14 cellular contexts compared by ENCODE assay signal in genomic region chr3:12897537-12898289, GRCh38. TPM values are rescaled to one million over a fixed set of nuclear protein-coding genes. Genes with fewer than 3 reads are reported as not detected.
DNase-seq lines count a peak whose midpoint lies in the region; TF ChIP-seq lines count a peak whose summit lies in the region.
"Had no signal": no experiment of that assay in that cellular context is flagged by ENCODE, and none has a peak within 500 bp of the region (broad histone marks: within the 10 kb centered on the region; RNA-seq: fewer than 3 reads in every experiment).

No MANE protein-coding gene starts in this region.

- peaks cover 4% of the 10 kb centered on the region for H3K36me3 ChIP-seq in breast epithelium
- H3K36me3 ChIP-seq in esophagus squamous epithelium, result peaks cover 6 to 44% (median 8%) of the 10 kb centered on the region in 3 donors

- POLR2A ChIA-PET in MCF 10A (lab: Yijun Ruan, JAX), result interaction anchor here (0.7 to 1.0 kb wide), 2 partner anchors 30 to 825 kb away, joined by 3 read pairs; no protein-coding TSS in a partner anchor

- no peaks in the 10 kb centered on the region for H3K27me3 Mint-ChIP-seq in MCF 10A (ENCODE audit: insufficient read depth, unreplicated experiment)
- H3K27me3 Mint-ChIP-seq: B cell; stimulated activated naive CD8-positive, alpha-beta T cell treated with anti-CD3 and anti-CD28 coated beads, Interleukin-15, amount 100 ng/mL, for 72 hours had no signal

- no peak overlapping the region for H3K4me3 ChIP-seq in breast epithelium
- H3K4me3 ChIP-seq in esophagus squamous epithelium, result no peak overlapping the region
- H3K4me3 ChIP-seq: gastrocnemius medialis had no signal

- intact Hi-C loops in MCF 10A (cut with micrococcal nuclease), result no loop called here
- intact Hi-C loops in breast epithelium (cut with DNase I; ENCODE audit: low total_unique reads), result loop anchor here (5.0 kb wide), 1 partner anchor 1230 kb away; the partner anchor contains the start of gene TMEM43
- intact Hi-C loops in esophagus squamous epithelium (cut with DNase I), result no loop called here

- no peaks in the 10 kb centered on the region for H3K4me1 ChIP-seq in breast epithelium
- H3K4me1 ChIP-seq in esophagus squamous epithelium, result peaks cover 0 to 26% (median 0%) of the 10 kb centered on the region in 3 donors

- TF ChIP-seq CTCF in MCF 10A (IDR thresholded peaks at IDR 0.05; ENCODE audit: unreplicated experiment) (no peak), breast epithelium (IDR thresholded peaks at IDR 0.05) (no peak), esophagus squamous epithelium (IDR thresholded peaks at IDR 0.05) (no peak), GM20000 (IDR thresholded peaks at IDR 0.05; ENCODE audit: extremely low read depth, missing control alignments) (no peak)

- H3K27ac ChIP-seq in breast epithelium (no peak overlapping the region), epithelial cell of prostate (peak overlapping the region; percentile 32), temporal lobe (ENCODE audit: low read depth, low read length) (peak overlapping the region; percentile 36), esophagus squamous epithelium (no peak overlapping the region)
- H3K27ac ChIP-seq: gastrocnemius medialis had no signal

- H3K36me3 Mint-ChIP-seq in MCF 10A (ENCODE audit: insufficient read depth, unreplicated experiment), result peaks cover 20% of the 10 kb centered on the region

- H3K9me3 ChIP-seq in breast epithelium (no peaks in the 10 kb centered on the region), esophagus squamous epithelium (no peaks in the 10 kb centered on the region)
- H3K9me3 ChIP-seq: gastrocnemius medialis had no signal

- no TSS peak for BruUV-seq in MCF 10A (replicated peaks; lab: Mats Ljungman, UMichigan)

- no peak overlapping the region for H3K27ac Mint-ChIP-seq in MCF 10A (ENCODE audit: low read depth, unreplicated experiment)
- H3K27ac Mint-ChIP-seq: HFFc6 had no signal

- H3K9me3 Mint-ChIP-seq in MCF 10A (ENCODE audit: unreplicated experiment), result no peaks in the 10 kb centered on the region
- H3K9me3 Mint-ChIP-seq: HFFc6; stimulated activated naive CD8-positive, alpha-beta T cell treated with anti-CD3 and anti-CD28 coated beads, Interleukin-15, amount 100 ng/mL, for 72 hours had no signal

- H3K27me3 ChIP-seq in breast epithelium (no peaks in the 10 kb centered on the region), esophagus squamous epithelium (no peaks in the 10 kb centered on the region)
- H3K27me3 ChIP-seq: gastrocnemius medialis had no signal

- no peak overlapping the region for H3K4me3 Mint-ChIP-seq in MCF 10A (ENCODE audit: unreplicated experiment)
- H3K4me3 Mint-ChIP-seq: B cell; HFFc6; stimulated activated naive CD8-positive, alpha-beta T cell treated with anti-CD3 and anti-CD28 coated beads, Interleukin-15, amount 100 ng/mL, for 72 hours had no signal

- DNase-seq in MCF 10A (ENCODE audit: unreplicated experiment) (peak; percentile 30), breast epithelium (ENCODE audit: low spot score in 2 of 2) (no peak), NCI-H2171 treated with DMSO at 0.1 percent for 48 hours (lab: John Stamatoyannopoulos, UW) (peak; percentile 81), epithelial cell of prostate (ENCODE audit: low read depth, low spot score) (peak; percentile 70), glomerular visceral epithelial cell (ENCODE audit: extremely low spot score) (no peak), esophagus squamous epithelium (lab: John Stamatoyannopoulos, UW) (no peak), GM20000 (ENCODE audit: low spot score) (no peak)
- DNase-seq: gastrocnemius medialis; HFFc6; KG1; stimulated activated naive CD8-positive, alpha-beta T cell treated with anti-CD3 and anti-CD28 coated beads, Interleukin-15, amount 100 ng/mL, for 72 hours; T1000 had no signal

- TF ChIP-seq POLR2A in breast epithelium (IDR thresholded peaks at IDR 0.05) (no peak), esophagus squamous epithelium (IDR thresholded peaks at IDR 0.05) (no peak)

- CTCF ChIA-PET in MCF 10A (lab: Yijun Ruan, JAX), result interaction anchor here (0.6 kb wide), 1 partner anchor 1240 kb away, joined by 3 read pairs; no protein-coding TSS in a partner anchor

- no peaks in the 10 kb centered on the region for H3K4me1 Mint-ChIP-seq in MCF 10A (ENCODE audit: insufficient read depth, unreplicated experiment)
- H3K4me1 Mint-ChIP-seq: stimulated activated naive CD8-positive, alpha-beta T cell treated with anti-CD3 and anti-CD28 coated beads, Interleukin-15, amount 100 ng/mL, for 72 hours had no signal

- WGBS in esophagus squamous epithelium, 2 donors, result 60 to 61% methylated on average over 9 of the region's 10 CpGs

RNA-seq across cellular contexts. Expression of gene RPL32, which starts 56.3 kb away (rescaled TPM):
- total RNA-seq in MCF 10A (2022) (2,288 and 2,498 TPM in 2 replicates), breast epithelium (1,000 to 10,000 TPM in 1 of 3 donors, 100 to 1,000 TPM in 2; 945 to 1,485 (median 950) TPM), temporal lobe (1,323 TPM), esophagus squamous epithelium (100 to 1,000 TPM; 657 to 937 (median 873) TPM)

Comparison
In these comparisons a context has a peak if more than half of its experiments do, and no peak if none do; other contexts are left out.
1. DNase-seq: peak in MCF 10A (single experiment), NCI-H2171 treated with DMSO at 0.1 percent for 48 hours (single experiment) and epithelial cell of prostate (single experiment); none in breast epithelium (0 of 2), glomerular visceral epithelial cell (single experiment), esophagus squamous epithelium (single experiment) and GM20000 (single experiment).
2. H3K27ac ChIP-seq: peak in epithelial cell of prostate (single experiment) and temporal lobe (single experiment); none in breast epithelium (0 of 2) and esophagus squamous epithelium (0 of 4).